10 cellular contexts compared by ENCODE assay signal in genomic region chr22:24428751-24429410, GRCh38. TPM values are rescaled to one million over a fixed set of nuclear protein-coding genes. Genes with fewer than 3 reads are reported as not detected.
A peak's percentile ranks its signal among the peaks of the same experiment; 100 is the strongest.
DNase-seq lines count a peak whose midpoint lies in the region; ATAC-seq and TF ChIP-seq lines count a peak whose summit lies in the region.
"Had no signal": no experiment of that assay in that cellular context is flagged by ENCODE, and none has a peak within 500 bp of the region (broad histone marks: within the 10 kb centered on the region; RNA-seq: fewer than 3 reads in every experiment).

No MANE protein-coding gene starts in this region.

- peaks cover 8% of the 10 kb centered on the region for H3K36me3 Mint-ChIP-seq in T-helper 1 cell treated with Interleukin-12 subunit alpha and Interleukin-12 subunit beta and Interleukin-4 antibody, amounts not matched to agents 30 μg/mL and 1 μg/mL, for 36 hours (ENCODE audit: low read depth)
- no peaks in the 10 kb centered on the region; the same call in 2 of the 3 replicates for H3K36me3 Mint-ChIP-seq in GM23338 (ENCODE audit: low read depth)
- H3K36me3 Mint-ChIP-seq in activated naive CD8-positive, alpha-beta T cell treated with anti-CD3 and anti-CD28 coated beads for 36 hours, result peaks cover 35% of the 10 kb centered on the region

- H3K79me2 ChIP-seq in GM23338 (replicated peaks; ENCODE audit: insufficient read depth), result no peaks in the 10 kb centered on the region
- no peaks in the 10 kb centered on the region for H3K79me2 ChIP-seq in osteoblast (ENCODE audit: insufficient read depth, low read length)

- H3K27me3 Mint-ChIP-seq in T-helper 1 cell treated with Interleukin-12 subunit alpha and Interleukin-12 subunit beta and Interleukin-4 antibody, amounts not matched to agents 30 μg/mL and 1 μg/mL, for 36 hours (ENCODE audit: low read depth), result peaks cover 5% of the 10 kb centered on the region
- peaks cover 29% of the 10 kb centered on the region for H3K27me3 Mint-ChIP-seq in GM23338 (ENCODE audit: insufficient read depth, low read depth, poor library complexity)
- H3K27me3 Mint-ChIP-seq in activated naive CD8-positive, alpha-beta T cell treated with anti-CD3 and anti-CD28 coated beads for 36 hours, result no peaks in the 10 kb centered on the region

- H3K4me3 ChIP-seq in GM23338 (no peak overlapping the region), osteoblast (ENCODE audit: insufficient read depth, low read length) (no peak overlapping the region), thyroid gland (replicated peaks in 1 of 3) (no peak overlapping the region)
- H3K4me3 ChIP-seq: ovary had no signal

- no peak overlapping the region for H2AFZ ChIP-seq in GM23338
- no peak overlapping the region for H2AFZ ChIP-seq in osteoblast (ENCODE audit: low read length)

- 78 to 82% methylated on average over 11 of the region's 11 CpGs for WGBS in thyroid gland, 2 donors

- H3K27me3 ChIP-seq in GM23338 (ENCODE audit: insufficient read depth) (peaks cover 21% of the 10 kb centered on the region), osteoblast (ENCODE audit: insufficient read depth, low read length) (peaks cover 28% of the 10 kb centered on the region), thyroid gland (no peaks in the 10 kb centered on the region)
- H3K27me3 ChIP-seq: ovary had no signal

- TF ChIP-seq CTCF in GM23338 (conservative IDR thresholded peaks at IDR 0.05; ENCODE audit: low read depth in 2 of 2) (no peak), osteoblast (IDR thresholded peaks at IDR 0.05; ENCODE audit: extremely low read depth, low read depth, low read length) (no peak), thyroid gland (IDR thresholded peaks at IDR 0.05) (no peak)

- peak overlapping the region; percentile 16; the same call in 1 of the 2 replicates for H3K4me2 ChIP-seq in GM23338
- no peak overlapping the region for H3K4me2 ChIP-seq in osteoblast (ENCODE audit: insufficient read depth, low read length)

- H3K4me1 ChIP-seq in GM23338 (ENCODE audit: insufficient read depth) (peaks cover 5% of the 10 kb centered on the region; the same call in 1 of the 2 replicates), osteoblast (ENCODE audit: insufficient read depth, low read length) (peaks cover 7% of the 10 kb centered on the region), thyroid gland (peaks cover 26 to 43% of the 10 kb centered on the region in 2 donors)

- peak overlapping the region; percentile 92 for H3K27ac Mint-ChIP-seq in T-helper 1 cell treated with Interleukin-12 subunit alpha and Interleukin-12 subunit beta and Interleukin-4 antibody, amounts not matched to agents 30 μg/mL and 1 μg/mL, for 36 hours
- H3K27ac Mint-ChIP-seq in GM23338, result peak overlapping the region; percentile 29; the same call in 1 of the 2 replicates
- H3K27ac Mint-ChIP-seq in activated naive CD8-positive, alpha-beta T cell treated with anti-CD3 and anti-CD28 coated beads for 36 hours, result peak overlapping the region; percentile 94

- H3K4me3 Mint-ChIP-seq in T-helper 1 cell treated with Interleukin-12 subunit alpha and Interleukin-12 subunit beta and Interleukin-4 antibody, amounts not matched to agents 30 μg/mL and 1 μg/mL, for 36 hours, result peak overlapping the region; percentile 88
- no peak overlapping the region for H3K4me3 Mint-ChIP-seq in GM23338
- H3K4me3 Mint-ChIP-seq in activated naive CD8-positive, alpha-beta T cell treated with anti-CD3 and anti-CD28 coated beads for 36 hours, result peak overlapping the region; percentile 87

- DNase-seq in T-helper 1 cell (no peak), GM23338 (ENCODE audit: low spot score) (no peak), osteoblast (ENCODE audit: insufficient read length, low spot score, missing footprints) (peak; percentile 42), thyroid gland (no peak), retina (no peak)
- DNase-seq in activated naive CD8-positive, alpha-beta T cell treated with anti-CD3 and anti-CD28 coated beads for 36 hours, result no peak
- no peak for DNase-seq in effector CD8-positive, alpha-beta T cell (lab: John Stamatoyannopoulos, UW)
- DNase-seq: NCI-H526 treated with DMSO at 0.1 percent for 48 hours had no signal

- H4K20me1 ChIP-seq in GM23338 (replicated peaks; ENCODE audit: insufficient read depth) (no peaks in the 10 kb centered on the region; the same call in 1 of the 2 replicates), osteoblast (ENCODE audit: insufficient read depth, low read length) (peaks cover 3% of the 10 kb centered on the region)

- ATAC-seq in GM23338, result no peak

- H3K9me3 ChIP-seq in osteoblast (ENCODE audit: low read depth, low read length) (no peaks in the 10 kb centered on the region), thyroid gland (no peaks in the 10 kb centered on the region)
- H3K9me3 ChIP-seq: ovary had no signal

- H3K36me3 ChIP-seq in GM23338 (ENCODE audit: insufficient read depth) (no peaks in the 10 kb centered on the region), osteoblast (ENCODE audit: insufficient read depth, low read length) (no peaks in the 10 kb centered on the region), thyroid gland (no peaks in the 10 kb centered on the region)
- H3K36me3 ChIP-seq: ovary had no signal

- H3K9me2 ChIP-seq in GM23338 (ENCODE audit: insufficient read depth), result no peaks in the 10 kb centered on the region

- no peaks in the 10 kb centered on the region for H3F3A ChIP-seq in GM23338 (replicated peaks; ENCODE audit: low read depth)

- H3K4me1 Mint-ChIP-seq in T-helper 1 cell treated with Interleukin-12 subunit alpha and Interleukin-12 subunit beta and Interleukin-4 antibody, amounts not matched to agents 30 μg/mL and 1 μg/mL, for 36 hours (ENCODE audit: low read depth), result peaks cover 49% of the 10 kb centered on the region
- peaks cover 20% of the 10 kb centered on the region for H3K4me1 Mint-ChIP-seq in GM23338
- H3K4me1 Mint-ChIP-seq in activated naive CD8-positive, alpha-beta T cell treated with anti-CD3 and anti-CD28 coated beads for 36 hours, result peaks cover 64% of the 10 kb centered on the region

- intact Hi-C loops in thyroid gland (cut with DNase I), result no loop called here

- no peaks in the 10 kb centered on the region for H3K9me3 Mint-ChIP-seq in T-helper 1 cell treated with Interleukin-12 subunit alpha and Interleukin-12 subunit beta and Interleukin-4 antibody, amounts not matched to agents 30 μg/mL and 1 μg/mL, for 36 hours
- H3K9me3 Mint-ChIP-seq in GM23338, result no peaks in the 10 kb centered on the region
- H3K9me3 Mint-ChIP-seq in activated naive CD8-positive, alpha-beta T cell treated with anti-CD3 and anti-CD28 coated beads for 36 hours, result no peaks in the 10 kb centered on the region

- peak overlapping the region; percentile 50; the same call in 1 of the 2 replicates for H3K27ac ChIP-seq in GM23338 (ENCODE audit: low read depth)
- no peak overlapping the region for H3K27ac ChIP-seq in osteoblast (ENCODE audit: low read depth, low read length)
- no peak overlapping the region for H3K27ac ChIP-seq in thyroid gland
- H3K27ac ChIP-seq: ovary had no signal

- TF ChIP-seq POLR2A in thyroid gland (IDR thresholded peaks at IDR 0.05), result no peak

TF ChIP-seq in GM23338, 12 proteins besides CTCF, POLR2A, EP300 and RAD21:
- no peak for TF ChIP-seq JUNB (IDR thresholded peaks at IDR 0.05; ENCODE audit: unreplicated experiment)
TF ChIP-seq in GM23338: peak in this region for 0.

RNA-seq across cellular contexts. Expression of gene ADORA2A, which starts 1.5 kb away (rescaled TPM):
- 11.0 and 13.5 TPM in 2 replicates for total RNA-seq in GM23338 (2014; rRNA removed; shearing (Covaris generic))
- 3.4 and 4.1 TPM in 2 replicates for polyA plus RNA-seq in GM23338 (2016; fragmentation: Nextera tagmentation; extraction: Ambion mirVana)
- 10 to 100 TPM; 45.1 to 45.2 TPM for total RNA-seq in activated naive CD8-positive, alpha-beta T cell treated with anti-CD3 and anti-CD28 coated beads for 36 hours
- total RNA-seq in osteoblast (0.72 and 1.2 TPM in 2 replicates), thyroid gland (1 to 10 TPM; 1.4 to 3.0 (median 2.5) TPM)

Comparison
In these comparisons a context has a peak if more than half of its experiments do, and no peak if none do; other contexts are left out.
1. H3K27ac Mint-ChIP-seq: peak in every context shown above with its lines; median percentile 94 in activated naive CD8-positive, alpha-beta T cell treated with anti-CD3 and anti-CD28 coated beads for 36 hours; 92 in T-helper 1 cell treated with Interleukin-12 subunit alpha and Interleukin-12 subunit beta and Interleukin-4 antibody, amounts not matched to agents 30 μg/mL and 1 μg/mL, for 36 hours; 29 in GM23338.